In the genomic region with DNA sequence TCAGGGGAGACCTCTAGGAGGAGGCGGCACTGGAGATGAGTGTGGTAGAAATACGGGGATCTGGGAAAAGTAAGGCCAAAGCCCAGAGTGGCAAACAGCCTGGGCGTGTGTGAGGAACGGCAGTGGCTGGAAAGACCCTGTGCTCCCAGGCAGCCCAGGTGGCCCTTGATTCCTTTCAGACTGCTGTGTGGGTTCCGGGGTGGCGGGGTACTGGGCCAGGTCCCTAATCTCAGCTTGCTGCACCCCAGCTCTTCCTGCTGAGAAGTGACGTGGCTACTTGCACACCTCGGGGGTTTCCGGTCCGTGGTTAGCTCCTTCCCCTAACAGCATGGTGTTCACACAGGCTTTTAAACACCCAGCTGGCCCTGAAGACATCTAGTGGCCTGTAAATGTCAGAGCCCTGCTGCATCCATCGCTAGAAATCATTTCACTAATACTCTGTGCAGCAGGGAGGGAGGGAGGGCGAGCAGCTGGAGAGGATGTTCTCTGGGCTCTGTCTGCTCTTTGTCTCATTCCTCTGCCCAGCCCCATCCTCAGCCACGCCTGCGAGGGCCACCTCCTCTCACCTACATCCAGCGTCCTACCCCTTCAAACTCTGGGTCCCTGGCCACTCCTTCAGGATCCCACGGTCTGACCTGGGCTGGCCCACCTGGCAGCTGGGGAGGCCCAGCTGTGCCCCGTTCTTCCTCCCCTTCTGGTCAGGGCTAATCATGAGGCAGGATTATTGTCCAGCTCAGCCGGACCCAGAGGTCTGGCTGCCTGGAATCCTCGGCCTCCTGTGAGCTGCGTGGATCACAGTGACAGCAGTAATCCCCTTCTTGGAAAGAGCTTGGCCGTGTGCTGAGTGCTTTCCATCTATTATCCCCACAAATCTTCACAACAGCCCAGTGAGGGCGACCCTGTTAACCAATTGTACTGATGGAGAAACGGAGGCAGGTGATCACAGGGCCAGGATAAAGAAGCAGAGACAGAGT, we compare ENCODE assay signal across 8 cellular contexts. TPM values are rescaled to one million over a fixed set of nuclear protein-coding genes. Genes with fewer than 3 reads are reported as not detected.
DNase-seq lines count a peak whose midpoint lies in the region; ATAC-seq, FAIRE-seq and TF ChIP-seq lines count a peak whose summit lies in the region.

No MANE protein-coding gene starts in this region.

- peaks cover 36 to 38% of the 10 kb centered on the region in 2 donors for H3K36me3 ChIP-seq in thyroid gland

- H3K27me3 ChIP-seq in thyroid gland (no peaks in the 10 kb centered on the region), foreskin keratinocyte (no peaks in the 10 kb centered on the region)

- H3K9me3 ChIP-seq in thyroid gland: no peaks in the 10 kb centered on the region

- DNase-seq in D721Med (ENCODE audit: insufficient read length, low spot score): peak; percentile 62
- DNase-seq in Kasumi-1 (lab: John Stamatoyannopoulos, UW): peak; percentile 87 to 92
- DNase-seq in activated T-cell treated with anti-CD3 and anti-CD28 coated beads, Interleukin-2, amount 50 U/mL, for 1 hour: peak; percentile 81
- peak; percentile 44 for DNase-seq in mucosa of gallbladder (ENCODE audit: low spot score)
- DNase-seq in thyroid gland: peak; percentile 8 to 24
- no peak for DNase-seq in SK-N-DZ (ENCODE audit: low spot score)
- no peak for DNase-seq in foreskin keratinocyte

- FAIRE-seq in D721Med (lab: Jason Lieb, UNC): no peak

- no peak for TF ChIP-seq POLR2A in thyroid gland (IDR thresholded peaks at IDR 0.05)

- H3K27ac ChIP-seq in thyroid gland (no peak overlapping the region), foreskin keratinocyte (no peak overlapping the region)

- TF ChIP-seq CTCF in D721Med (IDR thresholded peaks at IDR 0.05; ENCODE audit: insufficient read depth, missing control alignments) (no peak), thyroid gland (IDR thresholded peaks at IDR 0.05) (no peak), foreskin keratinocyte (conservative IDR thresholded peaks at IDR 0.05) (no peak)

- intact Hi-C loops in thyroid gland (cut with DNase I): no loop called here

- peaks cover 16 to 18% of the 10 kb centered on the region in 2 donors for H3K4me1 ChIP-seq in thyroid gland
- no peaks in the 10 kb centered on the region for H3K4me1 ChIP-seq in foreskin keratinocyte

- 79 to 91% methylated on average over 22 to 23 of the region's 23 CpGs for WGBS in thyroid gland, 2 donors

- ATAC-seq in GM21390 (IDR thresholded peaks at IDR 0.05; ENCODE audit: unreplicated experiment): peak; percentile 83
- ATAC-seq in foreskin keratinocyte: no peak

- no peak overlapping the region for H3K4me3 ChIP-seq in thyroid gland (replicated peaks in 1 of 3)

RNA-seq across cellular contexts. Expression of a gene that starts 7.2 kb away (rescaled TPM):
- total RNA-seq in mucosa of gallbladder (20.4 TPM), thyroid gland (10 to 100 TPM; 11.4 to 33.1 (median 21.4) TPM), foreskin keratinocyte (17.6 and 18.5 TPM in 2 replicates)
- 22.8 and 25.8 TPM in 2 replicates for polyA plus RNA-seq in SK-N-DZ (2014; cell fraction: cytosol; rRNA removed)
- 18.4 and 19.8 TPM in 2 replicates for polyA plus RNA-seq in SK-N-DZ (2014; cell fraction: nucleus; rRNA removed)
- 14.2 and 16.1 TPM in 2 replicates for polyA plus RNA-seq in foreskin keratinocyte

RNA-seq across cellular contexts. Expression of a gene that starts 29.2 kb away (rescaled TPM):
- total RNA-seq in mucosa of gallbladder: 37.1 TPM
- total RNA-seq in thyroid gland: under 1 TPM in 3 of 4 donors, not detected in 1; 0.54 to 0.73 (median 0.54) TPM
- polyA plus RNA-seq in SK-N-DZ (2014; cell fraction: cytosol; rRNA removed): 0.81 TPM in 1 of 2 replicates, not detected in the other
- 0.12 TPM in 1 of 2 replicates, not detected in the other for polyA plus RNA-seq in SK-N-DZ (2014; cell fraction: nucleus; rRNA removed)
- total RNA-seq in foreskin keratinocyte: 2,642 and 2,753 TPM in 2 replicates
- 4,130 and 4,582 TPM in 2 replicates for polyA plus RNA-seq in foreskin keratinocyte

RNA-seq across cellular contexts. Expression of a gene that starts 46.0 kb away (rescaled TPM):
- total RNA-seq in mucosa of gallbladder: 19.3 TPM
- 10 to 100 TPM; 20.5 to 39.4 (median 27.8) TPM for total RNA-seq in thyroid gland
- polyA plus RNA-seq in SK-N-DZ (2014; cell fraction: cytosol; rRNA removed): 10.4 and 13.6 TPM in 2 replicates
- 5.5 and 6.5 TPM in 2 replicates for polyA plus RNA-seq in SK-N-DZ (2014; cell fraction: nucleus; rRNA removed)
- total RNA-seq in foreskin keratinocyte: 11.7 and 11.9 TPM in 2 replicates
- polyA plus RNA-seq in foreskin keratinocyte: 8.7 and 9.4 TPM in 2 replicates

RNA-seq across cellular contexts. Expression of a gene that starts 56.4 kb away (rescaled TPM):
- 31.5 TPM for total RNA-seq in mucosa of gallbladder
- total RNA-seq in thyroid gland: 10 to 100 TPM; 14.3 to 18.8 (median 16.4) TPM
- polyA plus RNA-seq in SK-N-DZ (2014; cell fraction: cytosol; rRNA removed): 8.6 and 11.6 TPM in 2 replicates
- 7.6 and 8.3 TPM in 2 replicates for polyA plus RNA-seq in SK-N-DZ (2014; cell fraction: nucleus; rRNA removed)
- total RNA-seq in foreskin keratinocyte: 21.2 and 25.7 TPM in 2 replicates
- 37.1 and 39.7 TPM in 2 replicates for polyA plus RNA-seq in foreskin keratinocyte

Comparison
In these comparisons a context has a peak if more than half of its experiments do, and no peak if none do; other contexts are left out.
1. DNase-seq: peak in D721Med (single experiment), Kasumi-1 (2 of 2), activated T-cell treated with anti-CD3 and anti-CD28 coated beads, Interleukin-2, amount 50 U/mL, for 1 hour (single experiment), mucosa of gallbladder (single experiment) and thyroid gland (2 of 2); none in SK-N-DZ (single experiment) and foreskin keratinocyte (0 of 2).
2. RNA of a gene that starts 29.2 kb away (total RNA-seq): 2,642 to 2,753 TPM in foreskin keratinocyte; 37.1 TPM in mucosa of gallbladder (single experiment) and 0.54 to 0.73 TPM in thyroid gland; every median in the first group is over 10 times any median in the second.